ENCODE assay signal across 24 cellular contexts in genomic region chr22:49536571-49537131, GRCh38.
DNase-seq lines count a peak whose midpoint lies in the region; ATAC-seq and TF ChIP-seq lines count a peak whose summit lies in the region.
"Had no signal": no experiment of that assay in that cellular context is flagged by ENCODE, and none has a peak within 500 bp of the region (broad histone marks: within the 10 kb centered on the region; RNA-seq: fewer than 3 reads in every experiment).

No MANE protein-coding gene starts in this region.

- H3K9me2 ChIP-seq in Karpas-422 (replicated peaks; ENCODE audit: insufficient read depth, low read length), result no peaks in the 10 kb centered on the region

- H3K27me3 ChIP-seq in Karpas-422 (ENCODE audit: low read length), result no peaks in the 10 kb centered on the region
- peaks cover 43% of the 10 kb centered on the region for H3K27me3 ChIP-seq in suprapubic skin
- H3K27me3 ChIP-seq: adrenal gland, brain microvascular endothelial cell, hepatocyte, ovary had no signal

- H3K9ac ChIP-seq in Karpas-422 (ENCODE audit: low read length), result 0 out of 2 replicates have a peak overlapping the region, but pooled peaks have one; percentile 4

- no peak overlapping the region for H3K4me2 ChIP-seq in Karpas-422 (ENCODE audit: low read depth, low read length, poor library complexity, severe bottlenecking)
- H3K4me2 ChIP-seq: hepatocyte had no signal

- H3K27ac ChIP-seq in Karpas-422 (ENCODE audit: low read length) (peak overlapping the region; percentile 97), mesodermal cell (ENCODE audit: low read depth, low read length, severe bottlenecking) (peak overlapping the region; percentile 49), suprapubic skin (no peak overlapping the region)
- H3K27ac ChIP-seq: adrenal gland, brain microvascular endothelial cell, esophagus squamous epithelium, gastrocnemius medialis, hepatocyte, ovary had no signal

- H3K27ac Mint-ChIP-seq in endothelial cell (ENCODE audit: unreplicated experiment), result peak overlapping the region; percentile 48
- H3K27ac Mint-ChIP-seq in activated T-cell treated with anti-CD3 and anti-CD28 coated beads, Interleukin-2, amount 50 U/mL, for 72 hours, result no peak overlapping the region
- H3K27ac Mint-ChIP-seq: activated B cell treated with CpG ODN at 0.5 μM for 24 hours, CD14-positive monocyte had no signal

- H3K4me1 Mint-ChIP-seq in endothelial cell (ENCODE audit: unreplicated experiment), result peaks cover 7% of the 10 kb centered on the region
- H3K4me1 Mint-ChIP-seq in activated T-cell treated with anti-CD3 and anti-CD28 coated beads, Interleukin-2, amount 50 U/mL, for 72 hours (ENCODE audit: low read depth), result no peaks in the 10 kb centered on the region
- H3K4me1 Mint-ChIP-seq: activated B cell treated with CpG ODN at 0.5 μM for 24 hours, CD14-positive monocyte had no signal

- TF ChIP-seq CTCF in endothelial cell (IDR thresholded peaks at IDR 0.05; ENCODE audit: unreplicated experiment) (no peak), suprapubic skin (IDR thresholded peaks at IDR 0.05) (no peak)

- TF ChIP-seq EP300 in suprapubic skin (IDR thresholded peaks at IDR 0.05), result no peak

- H3K4me1 ChIP-seq in Karpas-422 (ENCODE audit: low read length) (peaks cover 89% of the 10 kb centered on the region), mesodermal cell (ENCODE audit: control insufficient read depth, insufficient read depth, low read length, poor library complexity, severe bottlenecking) (peaks cover 11% of the 10 kb centered on the region), suprapubic skin (no peaks in the 10 kb centered on the region)
- H3K4me1 ChIP-seq: adrenal gland, esophagus squamous epithelium, gastrocnemius medialis had no signal

- H3K36me3 ChIP-seq in Karpas-422 (ENCODE audit: insufficient read depth, low read length), result no peaks in the 10 kb centered on the region
- H3K36me3 ChIP-seq in mesodermal cell (ENCODE audit: control insufficient read depth, insufficient read depth, low read length), result no peaks in the 10 kb centered on the region
- no peaks in the 10 kb centered on the region for H3K36me3 ChIP-seq in suprapubic skin
- H3K36me3 ChIP-seq: adrenal gland, brain microvascular endothelial cell, esophagus squamous epithelium, gastrocnemius medialis, ovary had no signal

- H3K9me3 ChIP-seq in Karpas-422 (ENCODE audit: low read length) (no peaks in the 10 kb centered on the region), mesodermal cell (ENCODE audit: control insufficient read depth, low read length) (no peaks in the 10 kb centered on the region), suprapubic skin (no peaks in the 10 kb centered on the region)
- H3K9me3 ChIP-seq: adrenal gland, esophagus squamous epithelium, gastrocnemius medialis, ovary had no signal

- H3K36me3 Mint-ChIP-seq in endothelial cell (ENCODE audit: low read depth, unreplicated experiment), result no peaks in the 10 kb centered on the region
- H3K36me3 Mint-ChIP-seq in activated T-cell treated with anti-CD3 and anti-CD28 coated beads, Interleukin-2, amount 50 U/mL, for 72 hours (ENCODE audit: insufficient read depth in 2 of 2), result no peaks in the 10 kb centered on the region

- H3K9me3 Mint-ChIP-seq in endothelial cell (ENCODE audit: unreplicated experiment), result no peaks in the 10 kb centered on the region
- H3K9me3 Mint-ChIP-seq in activated T-cell treated with anti-CD3 and anti-CD28 coated beads, Interleukin-2, amount 50 U/mL, for 72 hours, result no peaks in the 10 kb centered on the region
- H3K9me3 Mint-ChIP-seq: activated B cell treated with CpG ODN at 0.5 μM for 24 hours had no signal

- H3K79me2 ChIP-seq in Karpas-422 (ENCODE audit: low read length), result peaks cover 21% of the 10 kb centered on the region
- H3K79me2 ChIP-seq: hepatocyte had no signal

- no peak overlapping the region for H3K4me3 ChIP-seq in Karpas-422 (ENCODE audit: low read length)
- H3K4me3 ChIP-seq in mesodermal cell (ENCODE audit: extremely low read depth, insufficient read depth, low read length, poor library complexity, severe bottlenecking), result no peak overlapping the region
- H3K4me3 ChIP-seq in suprapubic skin, result no peak overlapping the region
- H3K4me3 ChIP-seq: adrenal gland, esophagus squamous epithelium, gastrocnemius medialis, hepatocyte, lung, ovary had no signal

- H3K27me3 Mint-ChIP-seq in endothelial cell (ENCODE audit: unreplicated experiment), result peaks cover 2% of the 10 kb centered on the region
- no peaks in the 10 kb centered on the region for H3K27me3 Mint-ChIP-seq in activated T-cell treated with anti-CD3 and anti-CD28 coated beads, Interleukin-2, amount 50 U/mL, for 72 hours (ENCODE audit: low read depth)
- H3K27me3 Mint-ChIP-seq: activated B cell treated with CpG ODN at 0.5 μM for 24 hours had no signal

- H4K20me1 ChIP-seq in Karpas-422 (ENCODE audit: insufficient read depth, low read depth, low read length), result no peaks in the 10 kb centered on the region

- TF ChIP-seq POLR2A in suprapubic skin (IDR thresholded peaks at IDR 0.05), result no peak

- no peak overlapping the region for H2AFZ ChIP-seq in Karpas-422 (ENCODE audit: low read length)
- H2AFZ ChIP-seq: hepatocyte had no signal

- no peak for ATAC-seq in activated T-cell treated with anti-CD3 and anti-CD28 coated beads, Interleukin-2, amount 50 U/mL, for 72 hours (replicated peaks in 1 of 2)
- ATAC-seq: gastrocnemius medialis; right cardiac atrium; stimulated activated naive CD8-positive, alpha-beta T cell treated with anti-CD3 and anti-CD28 coated beads, Interleukin-15, Interleukin-2, amounts not matched to agents 100 U/mL and 50 U/mL, for 24 hours had no signal

- WGBS in mesodermal cell (ENCODE audit: insufficient coverage in 2 of 2), 2 experiments, result 11 to 12% methylated on average over 16 to 17 of the region's 17 CpGs
- 44% methylated on average over 17 of the region's 17 CpGs for WGBS in suprapubic skin

- DNase-seq in Karpas-422 (no peak), endothelial cell (ENCODE audit: low spot score) (peak; percentile 17), suprapubic skin (ENCODE audit: low spot score in 2 of 2) (peak; percentile 40 to 73), NCI-H128 (lab: John Stamatoyannopoulos, UW; ENCODE audit: unreplicated experiment) (no peak), NCI-H446 treated with DMSO at 0.1 percent for 48 hours (lab: John Stamatoyannopoulos, UW) (no peak)
- no peak for DNase-seq in activated T-cell treated with anti-CD3 and anti-CD28 coated beads, Interleukin-2, amount 50 U/mL, for 72 hours
- DNase-seq: activated B cell treated with CpG ODN at 0.5 μM for 24 hours; activated CD4-positive, alpha-beta T cell treated with anti-CD3 and anti-CD28 coated beads, Interleukin-2, amount 50 U/mL, for 4 hours; activated gamma-delta T cell; adrenal gland; brain microvascular endothelial cell; esophagus squamous epithelium; gastrocnemius medialis; NCI-H1436; NCI-H510A treated with DMSO at 0.1 percent for 48 hours; NK-92 treated with Interleukin-12 subunit alpha and Interleukin-12 subunit beta, amount 100 ng/mL, for 24 hours; right cardiac atrium; SHP77 treated with DMSO at 0.1 percent for 48 hours; stimulated activated naive CD8-positive, alpha-beta T cell treated with anti-CD3 and anti-CD28 coated beads, Interleukin-15, Interleukin-2, amounts not matched to agents 100 U/mL and 50 U/mL, for 24 hours had no signal

- H3K4me3 Mint-ChIP-seq in endothelial cell (ENCODE audit: unreplicated experiment), result peak overlapping the region; percentile 71
- no peak overlapping the region for H3K4me3 Mint-ChIP-seq in activated T-cell treated with anti-CD3 and anti-CD28 coated beads, Interleukin-2, amount 50 U/mL, for 72 hours
- H3K4me3 Mint-ChIP-seq: activated B cell treated with CpG ODN at 0.5 μM for 24 hours, CD14-positive monocyte had no signal

Comparison
In these comparisons a context has a peak if more than half of its experiments do, and no peak if none do; other contexts are left out.
1. DNase-seq: peak in endothelial cell (single experiment) and suprapubic skin (2 of 2); none in Karpas-422 (single experiment), NCI-H128 (single experiment), activated T-cell treated with anti-CD3 and anti-CD28 coated beads, Interleukin-2, amount 50 U/mL, for 72 hours (0 of 2) and NCI-H446 treated with DMSO at 0.1 percent for 48 hours (single experiment).